ENCODE assay signal across 18 cellular contexts in the genomic region with DNA sequence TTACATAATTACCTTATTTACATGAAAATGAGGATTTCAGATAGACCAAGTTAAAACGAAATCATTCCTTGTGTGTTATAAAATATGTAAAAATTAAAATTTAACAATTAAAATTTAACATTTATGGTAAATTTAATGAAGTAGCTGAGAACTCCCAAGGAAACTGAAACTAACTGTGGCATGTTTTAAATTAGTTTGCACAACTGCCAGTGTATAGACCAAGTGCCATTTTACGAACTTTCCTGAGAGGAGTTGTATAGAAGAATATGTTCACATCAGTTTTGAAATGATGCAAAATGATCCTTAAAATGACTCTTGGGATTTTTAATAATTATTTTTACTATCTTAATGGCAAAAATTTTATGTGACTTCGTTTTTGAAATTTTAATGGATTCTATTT. TPM values are rescaled to one million over a fixed set of nuclear protein-coding genes. Genes with fewer than 3 reads are reported as not detected.
DNase-seq lines count a peak whose midpoint lies in the region; ATAC-seq, FAIRE-seq and TF ChIP-seq lines count a peak whose summit lies in the region.
"Had no signal": no experiment of that assay in that cellular context is flagged by ENCODE, and none has a peak within 500 bp of the region (broad histone marks: within the 10 kb centered on the region; RNA-seq: fewer than 3 reads in every experiment).

No MANE protein-coding gene starts in this region.

- CTCF ChIA-PET in Calu3 (lab: Charles Lee): interaction anchor here (0.5 to 0.6 kb wide), 2 partner anchors 94 to 149 kb away, joined by 3 to 4 read pairs; no protein-coding TSS in a partner anchor
- CTCF ChIA-PET in activated CD4-positive, alpha-beta T cell treated with anti-CD3 and anti-CD28 coated beads, Interleukin-2, amount 10 ng/mL, durations not matched to agents 7 days and 5 days (lab: Charles Lee): no interaction called here

- H2AFZ ChIP-seq in keratinocyte (ENCODE audit: control insufficient read depth, low read length) (no peak overlapping the region), smooth muscle cell (ENCODE audit: low read depth) (no peak overlapping the region)
- H2AFZ ChIP-seq: neural progenitor cell had no signal

- BruUV-seq in Calu3 (replicated peaks; lab: Mats Ljungman, UMichigan): TSS peak; percentile 94

- peak overlapping the region; percentile 98 for H3K27ac Mint-ChIP-seq in Calu3 (ENCODE audit: unreplicated experiment)
- H3K27ac Mint-ChIP-seq in activated CD4-positive, alpha-beta T cell treated with anti-CD3 and anti-CD28 coated beads, Interleukin-2, amount 10 ng/mL, durations not matched to agents 7 days and 5 days: no peak overlapping the region
- H3K27ac Mint-ChIP-seq: activated naive CD8-positive, alpha-beta T cell treated with anti-CD3 and anti-CD28 coated beads for 36 hours; effector memory CD8-positive, alpha-beta T cell; T-cell had no signal

- H3K9me3 ChIP-seq in Peyer's patch (no peaks in the 10 kb centered on the region), keratinocyte (ENCODE audit: control insufficient read depth, low read depth, low read length) (no peaks in the 10 kb centered on the region), smooth muscle cell (replicated peaks; ENCODE audit: low read depth) (no peaks in the 10 kb centered on the region)

- H3K27me3 Mint-ChIP-seq in Calu3 (ENCODE audit: unreplicated experiment): no peaks in the 10 kb centered on the region
- H3K27me3 Mint-ChIP-seq in activated CD4-positive, alpha-beta T cell treated with anti-CD3 and anti-CD28 coated beads, Interleukin-2, amount 10 ng/mL, durations not matched to agents 7 days and 5 days: peaks cover 7% of the 10 kb centered on the region
- H3K27me3 Mint-ChIP-seq: activated naive CD8-positive, alpha-beta T cell treated with anti-CD3 and anti-CD28 coated beads for 36 hours; effector memory CD8-positive, alpha-beta T cell had no signal

- H3K4me2 ChIP-seq in keratinocyte (ENCODE audit: control insufficient read depth, extremely low read depth, insufficient read depth, low read depth, low read length) (peak overlapping the region; percentile 22), smooth muscle cell (peak overlapping the region; percentile 72)
- H3K4me2 ChIP-seq: neural progenitor cell had no signal

- H3K36me3 Mint-ChIP-seq in Calu3 (ENCODE audit: insufficient read depth, unreplicated experiment): peaks cover 16% of the 10 kb centered on the region
- H3K36me3 Mint-ChIP-seq in activated CD4-positive, alpha-beta T cell treated with anti-CD3 and anti-CD28 coated beads, Interleukin-2, amount 10 ng/mL, durations not matched to agents 7 days and 5 days (ENCODE audit: low read depth): peaks cover 3% of the 10 kb centered on the region
- H3K36me3 Mint-ChIP-seq: activated naive CD8-positive, alpha-beta T cell treated with anti-CD3 and anti-CD28 coated beads for 36 hours; neural progenitor cell had no signal

- DNase-seq in Calu3 (no peak), Peyer's patch (no peak), keratinocyte (ENCODE audit: low read depth, low spot score) (no peak), smooth muscle cell (lab: John Stamatoyannopoulos, UW; ENCODE audit: unreplicated experiment) (no peak), GM10266 (ENCODE audit: extremely low spot score) (no peak)
- no peak for DNase-seq in activated CD4-positive, alpha-beta T cell treated with anti-CD3 and anti-CD28 coated beads, Interleukin-2, amount 10 ng/mL, durations not matched to agents 7 days and 5 days
- DNase-seq: activated naive CD8-positive, alpha-beta T cell treated with anti-CD3 and anti-CD28 coated beads for 36 hours; activated T-cell treated with anti-CD3 and anti-CD28 coated beads for 4 hours; caudate nucleus; effector memory CD8-positive, alpha-beta T cell; GOT3; KG1; NCI-H446 treated with DMSO at 0.1 percent for 48 hours; stimulated activated naive CD4-positive, alpha-beta T cell; T-cell had no signal

- ATAC-seq in GM21515 (IDR thresholded peaks at IDR 0.05; ENCODE audit: unreplicated experiment): no peak
- ATAC-seq in HG03025 (IDR thresholded peaks at IDR 0.05; ENCODE audit: low FRiP score, unreplicated experiment): no peak

- intact Hi-C loops in Calu3 (cut with micrococcal nuclease; ENCODE audit: unreplicated experiment): no loop called here

- peaks cover 46% of the 10 kb centered on the region for H3K4me1 Mint-ChIP-seq in Calu3 (ENCODE audit: low read depth, unreplicated experiment)
- no peaks in the 10 kb centered on the region for H3K4me1 Mint-ChIP-seq in activated CD4-positive, alpha-beta T cell treated with anti-CD3 and anti-CD28 coated beads, Interleukin-2, amount 10 ng/mL, durations not matched to agents 7 days and 5 days
- H3K4me1 Mint-ChIP-seq: activated naive CD8-positive, alpha-beta T cell treated with anti-CD3 and anti-CD28 coated beads for 36 hours had no signal

- FAIRE-seq in keratinocyte (lab: Jason Lieb, UNC): no peak

- H4K20me1 ChIP-seq in keratinocyte (ENCODE audit: control insufficient read depth, extremely low read depth, insufficient read depth, low read length): no peaks in the 10 kb centered on the region
- no peaks in the 10 kb centered on the region for H4K20me1 ChIP-seq in smooth muscle cell (ENCODE audit: low read depth)

- peaks cover 0 to 48% (median 4%) of the 10 kb centered on the region in 4 donors for H3K4me1 ChIP-seq in Peyer's patch
- H3K4me1 ChIP-seq in keratinocyte (ENCODE audit: control insufficient read depth, extremely low read depth, insufficient read depth, low read length): peaks cover 58% of the 10 kb centered on the region
- H3K4me1 ChIP-seq in smooth muscle cell (ENCODE audit: low read depth): peaks cover 35% of the 10 kb centered on the region

- H3F3A ChIP-seq in smooth muscle cell (ENCODE audit: low read depth): peaks cover 38% of the 10 kb centered on the region

- peak overlapping the region in 3 of 4 donors; percentile 56 to 81 (median 71) for H3K27ac ChIP-seq in Peyer's patch
- H3K27ac ChIP-seq in keratinocyte (ENCODE audit: control insufficient read depth, insufficient read depth, low read length): peak overlapping the region; percentile 85
- peak overlapping the region; percentile 100 for H3K27ac ChIP-seq in smooth muscle cell (ENCODE audit: low read depth)
- H3K27ac ChIP-seq: neural progenitor cell had no signal

- 88% methylated on average over 3 of the region's 3 CpGs for WGBS in smooth muscle cell (ENCODE audit: low lambda C conversion rate)

- H3K27me3 ChIP-seq in Peyer's patch (no peaks in the 10 kb centered on the region), keratinocyte (ENCODE audit: control insufficient read depth, extremely low read depth, insufficient read depth, low read length) (no peaks in the 10 kb centered on the region), smooth muscle cell (ENCODE audit: low read depth) (no peaks in the 10 kb centered on the region)
- H3K27me3 ChIP-seq: neural progenitor cell had no signal

- POLR2A ChIA-PET in activated CD4-positive, alpha-beta T cell treated with anti-CD3 and anti-CD28 coated beads, Interleukin-2, amount 10 ng/mL, durations not matched to agents 7 days and 5 days (lab: Charles Lee): no interaction called here

- H3K9me3 Mint-ChIP-seq in Calu3 (ENCODE audit: low read depth, unreplicated experiment): no peaks in the 10 kb centered on the region
- H3K9me3 Mint-ChIP-seq in activated CD4-positive, alpha-beta T cell treated with anti-CD3 and anti-CD28 coated beads, Interleukin-2, amount 10 ng/mL, durations not matched to agents 7 days and 5 days: no peaks in the 10 kb centered on the region
- H3K9me3 Mint-ChIP-seq: activated naive CD8-positive, alpha-beta T cell treated with anti-CD3 and anti-CD28 coated beads for 36 hours; effector memory CD8-positive, alpha-beta T cell; neural progenitor cell; T-cell had no signal

- TF ChIP-seq CTCF in Calu3 (IDR thresholded peaks at IDR 0.05; ENCODE audit: unreplicated experiment) (no peak), Peyer's patch (IDR thresholded peaks at IDR 0.05) (no peak), keratinocyte (optimal IDR thresholded peaks at IDR 0.05 in 1 of 3, IDR thresholded peaks at IDR 0.05 in 1 of 3, conservative IDR thresholded peaks at IDR 0.05 in 1 of 3; ENCODE audit: extremely low read depth in 1 of 3, insufficient read depth in 2 of 3, low read length in 3 of 3) (no peak), smooth muscle cell (IDR thresholded peaks at IDR 0.05; ENCODE audit: borderline replicate concordance, insufficient read depth, poor library complexity, severe bottlenecking) (no peak), GM10266 (IDR thresholded peaks at IDR 0.05; ENCODE audit: control insufficient read depth, insufficient read depth, low read depth, missing control alignments) (no peak)

- peaks cover 43% of the 10 kb centered on the region for H3K79me2 ChIP-seq in keratinocyte (ENCODE audit: control insufficient read depth, insufficient read depth, low read length)
- peaks cover 30% of the 10 kb centered on the region for H3K79me2 ChIP-seq in smooth muscle cell (ENCODE audit: low read depth)

- H3K4me3 Mint-ChIP-seq in Calu3 (ENCODE audit: low read depth, unreplicated experiment): peak overlapping the region; percentile 36
- H3K4me3 Mint-ChIP-seq in activated CD4-positive, alpha-beta T cell treated with anti-CD3 and anti-CD28 coated beads, Interleukin-2, amount 10 ng/mL, durations not matched to agents 7 days and 5 days: no peak overlapping the region
- H3K4me3 Mint-ChIP-seq: activated naive CD8-positive, alpha-beta T cell treated with anti-CD3 and anti-CD28 coated beads for 36 hours; effector memory CD8-positive, alpha-beta T cell; neural progenitor cell; T-cell had no signal

- H3K4me3 ChIP-seq in Peyer's patch (no peak overlapping the region), keratinocyte (ENCODE audit: control insufficient read depth in 2 of 3, extremely low read depth in 1 of 3, insufficient read depth in 2 of 3, low read depth in 1 of 3, low read length in 3 of 3) (no peak overlapping the region), smooth muscle cell (no peak overlapping the region)
- H3K4me3 ChIP-seq: neural progenitor cell had no signal

- no peak for TF ChIP-seq POLR2A in Peyer's patch (IDR thresholded peaks at IDR 0.05)

- H3K9ac ChIP-seq in keratinocyte (ENCODE audit: control insufficient read depth, extremely low read depth, insufficient read depth, low read length) (peak overlapping the region; percentile 78), smooth muscle cell (ENCODE audit: low read depth) (peak overlapping the region; percentile 94)
- H3K9ac ChIP-seq: neural progenitor cell had no signal

- H3K9me1 ChIP-seq in keratinocyte (ENCODE audit: control insufficient read depth, extremely low read depth, insufficient read depth, low read length): no peaks in the 10 kb centered on the region

- dilution Hi-C loops in keratinocyte (cut with MboI; ENCODE audit: extremely low pct_ligation_motif_present, low sequenced_read_pairs): no loop called here

- H3K36me3 ChIP-seq in Peyer's patch: peaks cover 0 to 70% (median 0%) of the 10 kb centered on the region in 3 donors
- H3K36me3 ChIP-seq in keratinocyte (ENCODE audit: control insufficient read depth in 2 of 2, extremely low read depth in 1 of 2, insufficient read depth in 2 of 2, low read length in 2 of 2): peaks cover 19 to 30% of the 10 kb centered on the region in 2 experiments
- H3K36me3 ChIP-seq in smooth muscle cell (ENCODE audit: low read depth): no peaks in the 10 kb centered on the region
- H3K36me3 ChIP-seq: neural progenitor cell had no signal

RNA-seq across cellular contexts. Expression of a gene that starts 23.5 kb away (rescaled TPM):
- total RNA-seq in Calu3 (2022): 49.7 and 50.2 TPM in 2 replicates
- total RNA-seq in Peyer's patch: 100 to 1,000 TPM; 180 to 351 (median 240) TPM
- 200 to 450 TPM (median 298 TPM) in 3 replicates for polyA plus RNA-seq in keratinocyte
- polyA plus RNA-seq in keratinocyte (2011; ENCODE audit: low read depth): 152 TPM
- polyA plus RNA-seq in keratinocyte (2011; cell fraction: cytosol; rRNA removed): 550 and 564 TPM in 2 replicates
- 299 and 342 TPM in 2 replicates for polyA plus RNA-seq in keratinocyte (2011; cell fraction: nucleus; rRNA removed)
- polyA plus RNA-seq in keratinocyte (2012; ENCODE audit: low replicate concordance): 367 and 421 TPM in 2 replicates
- 372 to 462 TPM (median 381 TPM) in 3 replicates for polyA minus RNA-seq in keratinocyte
- polyA minus RNA-seq in keratinocyte (2011; cell fraction: cytosol; rRNA and poly(A)+ RNA removed): 329 TPM
- polyA minus RNA-seq in keratinocyte (2011; cell fraction: nucleus; rRNA and poly(A)+ RNA removed): 92.1 and 192 TPM in 2 replicates
- total RNA-seq in smooth muscle cell: 72.4 and 102 TPM in 2 replicates
- 187 and 318 TPM in 2 replicates for polyA plus RNA-seq in smooth muscle cell
- 10 to 100 TPM; 17.4 to 19.6 TPM for total RNA-seq in activated CD4-positive, alpha-beta T cell treated with anti-CD3 and anti-CD28 coated beads, Interleukin-2, amount 10 ng/mL, durations not matched to agents 7 days and 5 days
